In the genomic region with DNA sequence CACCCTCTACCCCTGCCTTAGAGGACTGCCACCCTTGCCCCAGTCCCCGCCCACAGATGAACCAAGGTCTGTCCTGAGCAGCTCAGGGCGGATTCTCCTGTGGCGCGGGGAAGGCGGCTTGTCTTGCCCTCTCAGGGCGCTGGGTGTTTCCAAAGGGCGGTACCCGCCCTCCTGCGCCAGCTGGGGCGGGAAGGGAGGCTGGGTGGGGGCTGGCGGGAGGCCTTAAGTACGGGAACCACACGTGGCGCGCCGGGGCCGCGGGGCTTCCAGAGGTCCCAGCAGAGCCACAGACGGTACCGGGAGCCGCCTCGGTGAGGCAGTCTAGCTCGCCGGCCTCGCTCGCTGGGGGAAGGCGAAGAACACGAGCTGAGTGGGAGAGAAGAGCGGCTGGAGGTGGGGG, we compare ENCODE assay signal across 1 cellular context.
TF ChIP-seq lines count a peak whose summit lies in the region.

No MANE protein-coding gene starts in this region.

TF ChIP-seq in K562, 482 proteins besides CTCF, POLR2A, EP300 and RAD21:
- TF ChIP-seq CHD7 (IDR thresholded peaks at IDR 0.05; ENCODE audit: low read depth, low read length) (no peak), TEAD4 (IDR thresholded peaks at IDR 0.05; ENCODE audit: low read length) (no peak), TEAD4 (CRISPR knock-in tag; IDR thresholded peaks at IDR 0.05; ENCODE audit: borderline replicate concordance) (no peak), ZC3H11A (IDR thresholded peaks at IDR 0.05; ENCODE audit: low read depth, low read length) (no peak), ZNF3 (CRISPR knock-in tag; IDR thresholded peaks at IDR 0.05) (no peak), SNAPC5 (CRISPR knock-in tag; IDR thresholded peaks at IDR 0.05) (no peak), NFIX (CRISPR knock-in tag; IDR thresholded peaks at IDR 0.05; ENCODE audit: low read depth) (no peak), FOXK1 (CRISPR knock-in tag; IDR thresholded peaks at IDR 0.05; ENCODE audit: borderline replicate concordance) (no peak), GABPB1 (CRISPR knock-in tag; IDR thresholded peaks at IDR 0.05) (no peak), SAP30 (IDR thresholded peaks at IDR 0.05; ENCODE audit: borderline replicate concordance, insufficient read depth, low read depth, low read length, poor library complexity, severe bottlenecking) (no peak), STAT5B (CRISPR knock-in tag; IDR thresholded peaks at IDR 0.05) (no peak), ZNF75A (CRISPR knock-in tag; IDR thresholded peaks at IDR 0.05) (no peak), ZNF695 (CRISPR knock-in tag; IDR thresholded peaks at IDR 0.05) (no peak), ZNF655 (CRISPR knock-in tag; IDR thresholded peaks at IDR 0.05) (no peak), ZNF124 (CRISPR knock-in tag; IDR thresholded peaks at IDR 0.05) (no peak), TEAD2 (tag; IDR thresholded peaks at IDR 0.05) (no peak)
